Comparison of ENCODE assay signal across 13 cellular contexts in genomic region chr1:29685387-29685786, GRCh38.
"Had no signal": no experiment of that assay in that cellular context is flagged by ENCODE, and none has a peak within 500 bp of the region (broad histone marks: within the 10 kb centered on the region; RNA-seq: fewer than 3 reads in every experiment).

No MANE protein-coding gene starts in this region.

- H3K27ac ChIP-seq: body of pancreas, ovary had no signal

- H3K4me3 ChIP-seq: body of pancreas, ovary had no signal

- DNase-seq: activated CD8-positive, alpha-beta T cell treated with anti-CD3 and anti-CD28 coated beads for 36 hours; activated T-cell treated with anti-CD3 and anti-CD28 coated beads for 4 hours; amniotic stem cell; body of pancreas; cerebellar nuclear complex; dermis blood vessel endothelial cell; left colon; nephron progenitor cell; ovary; stimulated activated CD4-positive, alpha-beta T cell treated with anti-CD3 and anti-CD28 coated beads, Interleukin-2, amount 100 ng/mL, for 48 hours; stimulated activated naive CD8-positive, alpha-beta T cell treated with anti-CD3 and anti-CD28 coated beads, Interleukin-15, Interleukin-2, amounts not matched to agents 100 U/mL and 50 U/mL, for 24 hours; T-helper 9 cell had no signal

- H3K9me3 ChIP-seq: body of pancreas, ovary had no signal

- H3K36me3 ChIP-seq: ovary had no signal

- H3K27ac Mint-ChIP-seq: activated CD8-positive, alpha-beta T cell treated with anti-CD3 and anti-CD28 coated beads for 36 hours; activated naive CD4-positive, alpha-beta T cell treated with anti-CD3 and anti-CD28 coated beads, Interleukin-2, amount 50 U/mL, for 72 hours; nephron progenitor cell had no signal

- H3K4me3 Mint-ChIP-seq: activated CD8-positive, alpha-beta T cell treated with anti-CD3 and anti-CD28 coated beads for 36 hours; nephron progenitor cell had no signal

- H3K9me3 Mint-ChIP-seq: activated CD8-positive, alpha-beta T cell treated with anti-CD3 and anti-CD28 coated beads for 36 hours; activated naive CD4-positive, alpha-beta T cell treated with anti-CD3 and anti-CD28 coated beads, Interleukin-2, amount 50 U/mL, for 72 hours; nephron progenitor cell had no signal

- ATAC-seq: activated CD8-positive, alpha-beta T cell treated with anti-CD3 and anti-CD28 coated beads for 36 hours; activated naive CD4-positive, alpha-beta T cell treated with anti-CD3 and anti-CD28 coated beads, Interleukin-2, amount 50 U/mL, for 72 hours; body of pancreas; left colon; stimulated activated naive CD8-positive, alpha-beta T cell treated with anti-CD3 and anti-CD28 coated beads, Interleukin-15, Interleukin-2, amounts not matched to agents 100 U/mL and 50 U/mL, for 24 hours had no signal

- H3K36me3 Mint-ChIP-seq: activated naive CD4-positive, alpha-beta T cell treated with anti-CD3 and anti-CD28 coated beads, Interleukin-2, amount 50 U/mL, for 72 hours had no signal

- H3K27me3 ChIP-seq: body of pancreas, ovary had no signal
